In the genomic region with DNA sequence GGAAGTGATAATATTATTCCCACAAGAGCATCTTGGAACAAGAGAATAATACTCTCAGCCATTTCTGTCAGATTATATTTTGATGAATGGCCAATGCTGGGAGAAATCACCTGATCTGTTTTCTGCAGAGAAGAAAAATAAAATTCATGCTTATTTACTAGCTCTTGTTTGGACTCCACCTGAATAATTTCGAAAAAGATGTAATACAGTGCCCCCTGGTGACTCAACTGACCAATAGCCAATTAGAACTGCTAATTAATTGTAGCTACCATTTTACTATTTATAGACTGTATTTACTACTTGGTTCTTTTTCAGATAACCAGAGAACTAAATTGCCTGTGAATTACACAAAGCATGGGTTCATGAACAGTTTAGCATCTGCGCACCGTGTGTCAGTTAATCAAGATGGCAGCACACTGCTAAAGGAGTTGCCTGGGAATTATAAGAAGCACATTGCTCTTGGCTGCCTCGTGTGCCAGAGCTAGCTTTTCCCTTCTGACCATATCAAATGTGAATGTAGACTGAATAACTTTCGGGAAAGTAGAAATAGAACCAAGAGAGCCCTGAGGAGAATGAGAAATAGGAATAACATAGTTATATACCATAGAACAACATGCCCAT, we compare ENCODE assay signal across 1 cellular context.
TF ChIP-seq lines count a peak whose summit lies in the region.

No MANE protein-coding gene starts in this region.

TF ChIP-seq in H1, 55 proteins besides CTCF, POLR2A, EP300 and RAD21 (continued from another document):
- TF ChIP-seq, protein P1, sequence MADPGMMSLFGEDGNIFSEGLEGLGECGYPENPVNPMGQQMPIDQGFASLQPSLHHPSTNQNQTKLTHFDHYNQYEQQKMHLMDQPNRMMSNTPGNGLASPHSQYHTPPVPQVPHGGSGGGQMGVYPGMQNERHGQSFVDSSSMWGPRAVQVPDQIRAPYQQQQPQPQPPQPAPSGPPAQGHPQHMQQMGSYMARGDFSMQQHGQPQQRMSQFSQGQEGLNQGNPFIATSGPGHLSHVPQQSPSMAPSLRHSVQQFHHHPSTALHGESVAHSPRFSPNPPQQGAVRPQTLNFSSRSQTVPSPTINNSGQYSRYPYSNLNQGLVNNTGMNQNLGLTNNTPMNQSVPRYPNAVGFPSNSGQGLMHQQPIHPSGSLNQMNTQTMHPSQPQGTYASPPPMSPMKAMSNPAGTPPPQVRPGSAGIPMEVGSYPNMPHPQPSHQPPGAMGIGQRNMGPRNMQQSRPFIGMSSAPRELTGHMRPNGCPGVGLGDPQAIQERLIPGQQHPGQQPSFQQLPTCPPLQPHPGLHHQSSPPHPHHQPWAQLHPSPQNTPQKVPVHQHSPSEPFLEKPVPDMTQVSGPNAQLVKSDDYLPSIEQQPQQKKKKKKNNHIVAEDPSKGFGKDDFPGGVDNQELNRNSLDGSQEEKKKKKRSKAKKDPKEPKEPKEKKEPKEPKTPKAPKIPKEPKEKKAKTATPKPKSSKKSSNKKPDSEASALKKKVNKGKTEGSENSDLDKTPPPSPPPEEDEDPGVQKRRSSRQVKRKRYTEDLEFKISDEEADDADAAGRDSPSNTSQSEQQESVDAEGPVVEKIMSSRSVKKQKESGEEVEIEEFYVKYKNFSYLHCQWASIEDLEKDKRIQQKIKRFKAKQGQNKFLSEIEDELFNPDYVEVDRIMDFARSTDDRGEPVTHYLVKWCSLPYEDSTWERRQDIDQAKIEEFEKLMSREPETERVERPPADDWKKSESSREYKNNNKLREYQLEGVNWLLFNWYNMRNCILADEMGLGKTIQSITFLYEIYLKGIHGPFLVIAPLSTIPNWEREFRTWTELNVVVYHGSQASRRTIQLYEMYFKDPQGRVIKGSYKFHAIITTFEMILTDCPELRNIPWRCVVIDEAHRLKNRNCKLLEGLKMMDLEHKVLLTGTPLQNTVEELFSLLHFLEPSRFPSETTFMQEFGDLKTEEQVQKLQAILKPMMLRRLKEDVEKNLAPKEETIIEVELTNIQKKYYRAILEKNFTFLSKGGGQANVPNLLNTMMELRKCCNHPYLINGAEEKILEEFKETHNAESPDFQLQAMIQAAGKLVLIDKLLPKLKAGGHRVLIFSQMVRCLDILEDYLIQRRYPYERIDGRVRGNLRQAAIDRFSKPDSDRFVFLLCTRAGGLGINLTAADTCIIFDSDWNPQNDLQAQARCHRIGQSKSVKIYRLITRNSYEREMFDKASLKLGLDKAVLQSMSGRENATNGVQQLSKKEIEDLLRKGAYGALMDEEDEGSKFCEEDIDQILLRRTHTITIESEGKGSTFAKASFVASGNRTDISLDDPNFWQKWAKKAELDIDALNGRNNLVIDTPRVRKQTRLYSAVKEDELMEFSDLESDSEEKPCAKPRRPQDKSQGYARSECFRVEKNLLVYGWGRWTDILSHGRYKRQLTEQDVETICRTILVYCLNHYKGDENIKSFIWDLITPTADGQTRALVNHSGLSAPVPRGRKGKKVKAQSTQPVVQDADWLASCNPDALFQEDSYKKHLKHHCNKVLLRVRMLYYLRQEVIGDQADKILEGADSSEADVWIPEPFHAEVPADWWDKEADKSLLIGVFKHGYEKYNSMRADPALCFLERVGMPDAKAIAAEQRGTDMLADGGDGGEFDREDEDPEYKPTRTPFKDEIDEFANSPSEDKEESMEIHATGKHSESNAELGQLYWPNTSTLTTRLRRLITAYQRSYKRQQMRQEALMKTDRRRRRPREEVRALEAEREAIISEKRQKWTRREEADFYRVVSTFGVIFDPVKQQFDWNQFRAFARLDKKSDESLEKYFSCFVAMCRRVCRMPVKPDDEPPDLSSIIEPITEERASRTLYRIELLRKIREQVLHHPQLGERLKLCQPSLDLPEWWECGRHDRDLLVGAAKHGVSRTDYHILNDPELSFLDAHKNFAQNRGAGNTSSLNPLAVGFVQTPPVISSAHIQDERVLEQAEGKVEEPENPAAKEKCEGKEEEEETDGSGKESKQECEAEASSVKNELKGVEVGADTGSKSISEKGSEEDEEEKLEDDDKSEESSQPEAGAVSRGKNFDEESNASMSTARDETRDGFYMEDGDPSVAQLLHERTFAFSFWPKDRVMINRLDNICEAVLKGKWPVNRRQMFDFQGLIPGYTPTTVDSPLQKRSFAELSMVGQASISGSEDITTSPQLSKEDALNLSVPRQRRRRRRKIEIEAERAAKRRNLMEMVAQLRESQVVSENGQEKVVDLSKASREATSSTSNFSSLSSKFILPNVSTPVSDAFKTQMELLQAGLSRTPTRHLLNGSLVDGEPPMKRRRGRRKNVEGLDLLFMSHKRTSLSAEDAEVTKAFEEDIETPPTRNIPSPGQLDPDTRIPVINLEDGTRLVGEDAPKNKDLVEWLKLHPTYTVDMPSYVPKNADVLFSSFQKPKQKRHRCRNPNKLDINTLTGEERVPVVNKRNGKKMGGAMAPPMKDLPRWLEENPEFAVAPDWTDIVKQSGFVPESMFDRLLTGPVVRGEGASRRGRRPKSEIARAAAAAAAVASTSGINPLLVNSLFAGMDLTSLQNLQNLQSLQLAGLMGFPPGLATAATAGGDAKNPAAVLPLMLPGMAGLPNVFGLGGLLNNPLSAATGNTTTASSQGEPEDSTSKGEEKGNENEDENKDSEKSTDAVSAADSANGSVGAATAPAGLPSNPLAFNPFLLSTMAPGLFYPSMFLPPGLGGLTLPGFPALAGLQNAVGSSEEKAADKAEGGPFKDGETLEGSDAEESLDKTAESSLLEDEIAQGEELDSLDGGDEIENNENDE (IDR thresholded peaks at IDR 0.05; ENCODE audit: insufficient replicate concordance, low read length) = no peak
- TF ChIP-seq SIN3A (conservative IDR thresholded peaks at IDR 0.05 in 1 of 2, IDR thresholded peaks at IDR 0.05 in 1 of 2; ENCODE audit: low read depth in 1 of 2, low read length in 2 of 2) = no peak
